Comparison of ENCODE assay signal across 1 cellular context in the genomic region with DNA sequence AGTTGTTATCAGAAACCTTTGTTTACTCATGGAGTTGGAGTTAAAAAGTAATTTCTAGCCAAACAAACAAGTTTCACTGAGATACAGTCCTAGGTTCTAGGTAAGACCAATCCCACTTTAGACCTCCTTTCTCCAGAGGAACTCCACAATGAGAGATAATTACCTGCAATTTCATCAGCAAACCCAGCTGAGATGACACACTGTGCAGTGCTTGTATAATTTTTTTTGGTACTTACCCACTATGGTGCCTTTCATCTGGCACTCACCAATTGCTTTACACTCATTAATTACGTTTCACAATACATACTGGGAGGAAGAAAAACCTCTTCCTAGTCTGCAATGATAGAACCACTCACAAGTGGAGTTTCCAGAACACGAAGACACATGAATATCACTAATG.
TF ChIP-seq lines count a peak whose summit lies in the region.

No MANE protein-coding gene starts in this region.

TF ChIP-seq in GM23338, 12 proteins besides CTCF, POLR2A, EP300 and RAD21 (continued from another document):
- no peak for TF ChIP-seq NANOG (IDR thresholded peaks at IDR 0.05; ENCODE audit: borderline replicate concordance)
